ENCODE assay signal across 1 cellular context in the genomic region with DNA sequence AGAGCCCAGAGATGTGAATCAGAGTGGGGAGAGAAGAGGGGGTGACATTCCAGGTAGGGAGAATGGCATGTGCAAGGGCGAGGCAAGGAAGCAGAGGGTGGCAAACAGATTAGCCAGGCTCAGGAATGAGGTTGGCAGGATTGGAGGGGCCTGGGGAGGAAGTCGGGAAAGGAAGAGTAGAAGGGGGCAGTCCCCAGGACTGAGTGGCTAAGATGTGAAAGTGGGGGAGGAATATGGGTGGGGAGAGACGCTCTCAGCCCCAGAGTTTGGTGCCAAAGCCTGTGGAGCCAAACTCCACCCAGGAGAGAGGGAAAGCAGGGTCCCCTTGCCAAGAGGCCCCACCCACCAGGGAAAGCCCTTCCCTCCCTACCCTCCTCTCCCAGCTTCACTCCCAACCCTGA.
TF ChIP-seq lines count a peak whose summit lies in the region.

No MANE protein-coding gene starts in this region.

TF ChIP-seq in K562, 482 proteins besides CTCF, POLR2A, EP300 and RAD21:
- TF ChIP-seq, protein P1, sequence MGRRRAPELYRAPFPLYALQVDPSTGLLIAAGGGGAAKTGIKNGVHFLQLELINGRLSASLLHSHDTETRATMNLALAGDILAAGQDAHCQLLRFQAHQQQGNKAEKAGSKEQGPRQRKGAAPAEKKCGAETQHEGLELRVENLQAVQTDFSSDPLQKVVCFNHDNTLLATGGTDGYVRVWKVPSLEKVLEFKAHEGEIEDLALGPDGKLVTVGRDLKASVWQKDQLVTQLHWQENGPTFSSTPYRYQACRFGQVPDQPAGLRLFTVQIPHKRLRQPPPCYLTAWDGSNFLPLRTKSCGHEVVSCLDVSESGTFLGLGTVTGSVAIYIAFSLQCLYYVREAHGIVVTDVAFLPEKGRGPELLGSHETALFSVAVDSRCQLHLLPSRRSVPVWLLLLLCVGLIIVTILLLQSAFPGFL (CRISPR knock-in tag; IDR thresholded peaks at IDR 0.05) = no peak
- TF ChIP-seq HNRNPH1 (optimal IDR thresholded peaks at IDR 0.05; ENCODE audit: low read depth, low read length) (no peak), RBM15 (IDR thresholded peaks at IDR 0.05; ENCODE audit: insufficient read depth, low read length) (no peak), ZNF12 (CRISPR knock-in tag; IDR thresholded peaks at IDR 0.05) (no peak), MYC (IDR thresholded peaks at IDR 0.05; ENCODE audit: low read depth, low read length) (no peak), MYC (CRISPR knock-in tag; IDR thresholded peaks at IDR 0.05; ENCODE audit: borderline replicate concordance, low read depth) (no peak), CREBBP (IDR thresholded peaks at IDR 0.05; ENCODE audit: low read depth, low read length) (no peak)
- TF ChIP-seq, protein P2, sequence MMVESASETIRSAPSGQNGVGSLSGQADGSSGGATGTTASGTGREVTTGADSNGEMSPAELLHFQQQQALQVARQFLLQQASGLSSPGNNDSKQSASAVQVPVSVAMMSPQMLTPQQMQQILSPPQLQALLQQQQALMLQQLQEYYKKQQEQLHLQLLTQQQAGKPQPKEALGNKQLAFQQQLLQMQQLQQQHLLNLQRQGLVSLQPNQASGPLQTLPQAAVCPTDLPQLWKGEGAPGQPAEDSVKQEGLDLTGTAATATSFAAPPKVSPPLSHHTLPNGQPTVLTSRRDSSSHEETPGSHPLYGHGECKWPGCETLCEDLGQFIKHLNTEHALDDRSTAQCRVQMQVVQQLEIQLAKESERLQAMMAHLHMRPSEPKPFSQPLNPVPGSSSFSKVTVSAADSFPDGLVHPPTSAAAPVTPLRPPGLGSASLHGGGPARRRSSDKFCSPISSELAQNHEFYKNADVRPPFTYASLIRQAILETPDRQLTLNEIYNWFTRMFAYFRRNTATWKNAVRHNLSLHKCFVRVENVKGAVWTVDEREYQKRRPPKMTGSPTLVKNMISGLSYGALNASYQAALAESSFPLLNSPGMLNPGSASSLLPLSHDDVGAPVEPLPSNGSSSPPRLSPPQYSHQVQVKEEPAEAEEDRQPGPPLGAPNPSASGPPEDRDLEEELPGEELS (CRISPR knock-in tag; IDR thresholded peaks at IDR 0.05; ENCODE audit: borderline replicate concordance) = no peak
- TF ChIP-seq, protein P3, sequence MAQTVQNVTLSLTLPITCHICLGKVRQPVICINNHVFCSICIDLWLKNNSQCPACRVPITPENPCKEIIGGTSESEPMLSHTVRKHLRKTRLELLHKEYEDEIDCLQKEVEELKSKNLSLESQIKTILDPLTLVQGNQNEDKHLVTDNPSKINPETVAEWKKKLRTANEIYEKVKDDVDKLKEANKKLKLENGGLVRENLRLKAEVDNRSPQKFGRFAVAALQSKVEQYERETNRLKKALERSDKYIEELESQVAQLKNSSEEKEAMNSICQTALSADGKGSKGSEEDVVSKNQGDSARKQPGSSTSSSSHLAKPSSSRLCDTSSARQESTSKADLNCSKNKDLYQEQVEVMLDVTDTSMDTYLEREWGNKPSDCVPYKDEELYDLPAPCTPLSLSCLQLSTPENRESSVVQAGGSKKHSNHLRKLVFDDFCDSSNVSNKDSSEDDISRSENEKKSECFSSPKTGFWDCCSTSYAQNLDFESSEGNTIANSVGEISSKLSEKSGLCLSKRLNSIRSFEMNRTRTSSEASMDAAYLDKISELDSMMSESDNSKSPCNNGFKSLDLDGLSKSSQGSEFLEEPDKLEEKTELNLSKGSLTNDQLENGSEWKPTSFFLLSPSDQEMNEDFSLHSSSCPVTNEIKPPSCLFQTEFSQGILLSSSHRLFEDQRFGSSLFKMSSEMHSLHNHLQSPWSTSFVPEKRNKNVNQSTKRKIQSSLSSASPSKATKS (CRISPR knock-in tag; IDR thresholded peaks at IDR 0.05) = no peak
- TF ChIP-seq, protein P4, sequence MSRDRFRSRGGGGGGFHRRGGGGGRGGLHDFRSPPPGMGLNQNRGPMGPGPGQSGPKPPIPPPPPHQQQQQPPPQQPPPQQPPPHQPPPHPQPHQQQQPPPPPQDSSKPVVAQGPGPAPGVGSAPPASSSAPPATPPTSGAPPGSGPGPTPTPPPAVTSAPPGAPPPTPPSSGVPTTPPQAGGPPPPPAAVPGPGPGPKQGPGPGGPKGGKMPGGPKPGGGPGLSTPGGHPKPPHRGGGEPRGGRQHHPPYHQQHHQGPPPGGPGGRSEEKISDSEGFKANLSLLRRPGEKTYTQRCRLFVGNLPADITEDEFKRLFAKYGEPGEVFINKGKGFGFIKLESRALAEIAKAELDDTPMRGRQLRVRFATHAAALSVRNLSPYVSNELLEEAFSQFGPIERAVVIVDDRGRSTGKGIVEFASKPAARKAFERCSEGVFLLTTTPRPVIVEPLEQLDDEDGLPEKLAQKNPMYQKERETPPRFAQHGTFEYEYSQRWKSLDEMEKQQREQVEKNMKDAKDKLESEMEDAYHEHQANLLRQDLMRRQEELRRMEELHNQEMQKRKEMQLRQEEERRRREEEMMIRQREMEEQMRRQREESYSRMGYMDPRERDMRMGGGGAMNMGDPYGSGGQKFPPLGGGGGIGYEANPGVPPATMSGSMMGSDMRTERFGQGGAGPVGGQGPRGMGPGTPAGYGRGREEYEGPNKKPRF (IDR thresholded peaks at IDR 0.05; ENCODE audit: low read depth, low read length) = no peak
- TF ChIP-seq, protein P5, sequence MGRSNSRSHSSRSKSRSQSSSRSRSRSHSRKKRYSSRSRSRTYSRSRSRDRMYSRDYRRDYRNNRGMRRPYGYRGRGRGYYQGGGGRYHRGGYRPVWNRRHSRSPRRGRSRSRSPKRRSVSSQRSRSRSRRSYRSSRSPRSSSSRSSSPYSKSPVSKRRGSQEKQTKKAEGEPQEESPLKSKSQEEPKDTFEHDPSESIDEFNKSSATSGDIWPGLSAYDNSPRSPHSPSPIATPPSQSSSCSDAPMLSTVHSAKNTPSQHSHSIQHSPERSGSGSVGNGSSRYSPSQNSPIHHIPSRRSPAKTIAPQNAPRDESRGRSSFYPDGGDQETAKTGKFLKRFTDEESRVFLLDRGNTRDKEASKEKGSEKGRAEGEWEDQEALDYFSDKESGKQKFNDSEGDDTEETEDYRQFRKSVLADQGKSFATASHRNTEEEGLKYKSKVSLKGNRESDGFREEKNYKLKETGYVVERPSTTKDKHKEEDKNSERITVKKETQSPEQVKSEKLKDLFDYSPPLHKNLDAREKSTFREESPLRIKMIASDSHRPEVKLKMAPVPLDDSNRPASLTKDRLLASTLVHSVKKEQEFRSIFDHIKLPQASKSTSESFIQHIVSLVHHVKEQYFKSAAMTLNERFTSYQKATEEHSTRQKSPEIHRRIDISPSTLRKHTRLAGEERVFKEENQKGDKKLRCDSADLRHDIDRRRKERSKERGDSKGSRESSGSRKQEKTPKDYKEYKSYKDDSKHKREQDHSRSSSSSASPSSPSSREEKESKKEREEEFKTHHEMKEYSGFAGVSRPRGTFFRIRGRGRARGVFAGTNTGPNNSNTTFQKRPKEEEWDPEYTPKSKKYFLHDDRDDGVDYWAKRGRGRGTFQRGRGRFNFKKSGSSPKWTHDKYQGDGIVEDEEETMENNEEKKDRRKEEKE (IDR thresholded peaks at IDR 0.05; ENCODE audit: borderline replicate concordance in 1 of 2, control insufficient read depth in 1 of 2, low read depth in 2 of 2, low read length in 1 of 2) = no peak
